In genomic region chr11:118984825-118985224, GRCh38 we compare ENCODE assay signal across 22 cellular contexts. TPM values are rescaled to one million over a fixed set of nuclear protein-coding genes. Genes with fewer than 3 reads are reported as not detected.
DNase-seq lines count a peak whose midpoint lies in the region; ATAC-seq and TF ChIP-seq lines count a peak whose summit lies in the region.
"Had no signal": no experiment of that assay in that cellular context is flagged by ENCODE, and none has a peak within 500 bp of the region (broad histone marks: within the 10 kb centered on the region; RNA-seq: fewer than 3 reads in every experiment).

No MANE protein-coding gene starts in this region.

- no peaks in the 10 kb centered on the region for H3K4me1 ChIP-seq in IMR-90 (ENCODE audit: control insufficient read depth, insufficient read depth, low read length)
- peaks cover 5 to 9% of the 10 kb centered on the region in 2 donors for H3K4me1 ChIP-seq in gastrocnemius medialis

- BruUV-seq in IMR-90 (replicated peaks; lab: Mats Ljungman, UMichigan), result no TSS peak

- no peak overlapping the region for H4K91ac ChIP-seq in IMR-90 (ENCODE audit: insufficient read depth, low read depth, low read length)

- H2BK20ac ChIP-seq in IMR-90 (ENCODE audit: low read depth, low read length), result no peak overlapping the region

- H4K8ac ChIP-seq in IMR-90 (ENCODE audit: low read depth in 2 of 2, low read length in 2 of 2), result no peak overlapping the region

- in situ Hi-C loops in IMR-90 (cut with MboI; ENCODE audit: low sequenced_read_pairs) (no loop called here), gastrocnemius medialis (cut with MboI; ENCODE audit: low sequenced_read_pairs in 4 of 4) (no loop called here)

- H3K14ac ChIP-seq in IMR-90 (replicated peaks; ENCODE audit: low read depth, low read length), result no peak overlapping the region

- no peak overlapping the region for H3K56ac ChIP-seq in IMR-90 (ENCODE audit: extremely low read depth, insufficient read depth, low read length)

- H3K4me3 ChIP-seq in IMR-90 (ENCODE audit: insufficient read depth, low read depth, low read length), result no peak overlapping the region
- H3K4me3 ChIP-seq in gastrocnemius medialis, result no peak overlapping the region

- H3K9me1 ChIP-seq in IMR-90 (ENCODE audit: insufficient read depth, low read length), result no peaks in the 10 kb centered on the region; the same call in 1 of the 2 replicates

- H2AK5ac ChIP-seq in IMR-90 (ENCODE audit: low read depth, low read length), result no peak overlapping the region

- peak overlapping the region; percentile 63 for H2AFZ ChIP-seq in IMR-90 (replicated peaks; ENCODE audit: low read length, poor library complexity)

- H3K36me3 ChIP-seq in IMR-90 (ENCODE audit: control insufficient read depth, insufficient read depth, low read length), result no peaks in the 10 kb centered on the region
- H3K36me3 ChIP-seq in gastrocnemius medialis, result no peaks in the 10 kb centered on the region

- H3K9ac ChIP-seq in IMR-90 (ENCODE audit: low read depth, low read length), result no peak overlapping the region

- CTCF ChIA-PET in IMR-90 (lab: Yijun Ruan, JAX), result no interaction called here

- H2AK9ac ChIP-seq in IMR-90 (replicated peaks; ENCODE audit: low read depth, low read length, poor library complexity), result no peak overlapping the region

- no peak overlapping the region for H3K27ac Mint-ChIP-seq in glutamatergic neuron (ENCODE audit: unreplicated experiment)
- H3K27ac Mint-ChIP-seq: CD14-positive monocyte, HFFc6 had no signal

- H3K4me1 Mint-ChIP-seq in glutamatergic neuron (ENCODE audit: low read depth, unreplicated experiment), result peaks cover 6% of the 10 kb centered on the region

- dilution Hi-C loops in IMR-90 (cut with HindIII; ENCODE audit: low sequenced_read_pairs, unreplicated experiment), result no loop called here

- no peak overlapping the region for H3K4me3 Mint-ChIP-seq in glutamatergic neuron (ENCODE audit: unreplicated experiment)
- H3K4me3 Mint-ChIP-seq: CD14-positive monocyte, HFFc6 had no signal

- no peak overlapping the region for H2BK15ac ChIP-seq in IMR-90 (ENCODE audit: low read depth, low read length)

- intact Hi-C loops in IMR-90 (cut with micrococcal nuclease), result no loop called here
- intact Hi-C loops in gastrocnemius medialis (cut with DNase I; ENCODE audit: low total_unique reads), result no loop called here

- H3K27ac ChIP-seq in IMR-90 (ENCODE audit: insufficient read depth, low read length) (no peak overlapping the region), gastrocnemius medialis (peak overlapping the region; percentile 66 to 84 (median 68))
- H3K27ac ChIP-seq: 22Rv1, HL-60 had no signal

- DNase-seq in NCI-H524 treated with DMSO at 0.1 percent for 48 hours (lab: John Stamatoyannopoulos, UW) (peak; percentile 70), NCI-H524 (lab: John Stamatoyannopoulos, UW) (no peak), IMR-90 (no peak), glutamatergic neuron (peak; percentile 19), gastrocnemius medialis (no peak)
- DNase-seq in stimulated activated CD4-positive, alpha-beta T cell treated with anti-CD3 and anti-CD28 coated beads, Interleukin-1b, Interleukin-23, amount 100 ng/mL, for 48 hours, result no peak
- DNase-seq: GDM1, HFFc6, NCI-H187, NCI-H2107, NCI-H226, NCI-H526, SIG-M5 had no signal

- H3K36me3 Mint-ChIP-seq in glutamatergic neuron (ENCODE audit: unreplicated experiment), result no peaks in the 10 kb centered on the region
- H3K36me3 Mint-ChIP-seq: CD14-positive monocyte had no signal

- no peak for ATAC-seq in IMR-90 (ENCODE audit: low read depth)
- peak; percentile 17 to 37 for ATAC-seq in gastrocnemius medialis
- ATAC-seq in GM21737 (IDR thresholded peaks at IDR 0.05; ENCODE audit: unreplicated experiment), result no peak
- no peak for ATAC-seq in HG03095 (IDR thresholded peaks at IDR 0.05; ENCODE audit: unreplicated experiment)

- H2BK5ac ChIP-seq in IMR-90 (ENCODE audit: low read depth, low read length, poor library complexity, severe bottlenecking), result no peak overlapping the region

- H2BK120ac ChIP-seq in IMR-90 (ENCODE audit: low read depth, low read length), result no peak overlapping the region

- TF ChIP-seq CTCF in IMR-90 (conservative IDR thresholded peaks at IDR 0.05; ENCODE audit: low read depth, low read length) (no peak), glutamatergic neuron (IDR thresholded peaks at IDR 0.05; ENCODE audit: partially characterized antibody, unreplicated experiment) (no peak), gastrocnemius medialis (IDR thresholded peaks at IDR 0.05 in 4 of 5, conservative IDR thresholded peaks at IDR 0.05 in 1 of 5) (no peak)

- peaks cover 2% of the 10 kb centered on the region for H3K9me3 Mint-ChIP-seq in glutamatergic neuron (ENCODE audit: unreplicated experiment)
- H3K9me3 Mint-ChIP-seq: HFFc6 had no signal

- H3K23ac ChIP-seq in IMR-90 (ENCODE audit: low read depth, low read length), result no peak overlapping the region

- H3K4me2 ChIP-seq in IMR-90 (ENCODE audit: low read depth, low read length), result no peak overlapping the region

- no peak overlapping the region for H3K4ac ChIP-seq in IMR-90 (ENCODE audit: low read depth, low read length)

- no peaks in the 10 kb centered on the region for H4K20me1 ChIP-seq in IMR-90 (ENCODE audit: insufficient read depth, low read length)

- no CpG with 5 or more reads among the region's 2 CpGs for WGBS in IMR-90 (ENCODE audit: extremely low coverage in 2 of 2, insufficient read length in 1 of 2), 2 experiments

- TF ChIP-seq POLR2A in IMR-90 (IDR thresholded peaks at IDR 0.05; ENCODE audit: low read depth, low read length) (no peak), gastrocnemius medialis (IDR thresholded peaks at IDR 0.05) (no peak)

- H3K18ac ChIP-seq in IMR-90 (ENCODE audit: low read depth, low read length), result no peak overlapping the region

- H3K27me3 Mint-ChIP-seq in glutamatergic neuron (ENCODE audit: unreplicated experiment), result peaks cover 2% of the 10 kb centered on the region

- POLR2A ChIA-PET in IMR-90 (lab: Charles Lee; ENCODE audit: unreplicated experiment), result no interaction called here

- TF ChIP-seq RAD21 in IMR-90 (IDR thresholded peaks at IDR 0.05; ENCODE audit: low read length), result no peak

- no peaks in the 10 kb centered on the region for H3K79me1 ChIP-seq in IMR-90 (ENCODE audit: low read depth in 1 of 2, low read length in 2 of 2)

- H3K9me3 ChIP-seq in IMR-90 (ENCODE audit: control insufficient read depth, insufficient read depth, low read length), result no peaks in the 10 kb centered on the region
- no peaks in the 10 kb centered on the region for H3K9me3 ChIP-seq in gastrocnemius medialis

- H4K5ac ChIP-seq in IMR-90 (ENCODE audit: low read depth, low read length), result no peak overlapping the region

- H3K27me3 ChIP-seq in IMR-90 (ENCODE audit: control insufficient read depth, insufficient read depth, low read length) (peaks cover 11% of the 10 kb centered on the region; the same call in 1 of the 2 replicates), gastrocnemius medialis (no peaks in the 10 kb centered on the region)

TF ChIP-seq in IMR-90, 13 proteins besides CTCF, POLR2A, EP300 and RAD21 (continues in another document):
- TF ChIP-seq ELK1 (IDR thresholded peaks at IDR 0.05; ENCODE audit: borderline replicate concordance, low read depth, low read length), result no peak
- TF ChIP-seq SMC3 (IDR thresholded peaks at IDR 0.05; ENCODE audit: low read depth, low read length), result no peak
- TF ChIP-seq CHD1 (IDR thresholded peaks at IDR 0.05; ENCODE audit: low read depth, low read length), result no peak
- no peak for TF ChIP-seq MAZ (IDR thresholded peaks at IDR 0.05; ENCODE audit: borderline replicate concordance, low read depth, low read length)
- no peak for TF ChIP-seq NFE2L2 (IDR thresholded peaks at IDR 0.05; ENCODE audit: low read depth, low read length)
- TF ChIP-seq MAFK (IDR thresholded peaks at IDR 0.05; ENCODE audit: low read depth, low read length), result no peak
- no peak for TF ChIP-seq CEBPB (IDR thresholded peaks at IDR 0.05; ENCODE audit: low read depth, low read length)

RNA-seq across cellular contexts. Expression of gene CENATAC, which starts 13.1 kb away (rescaled TPM):
- total RNA-seq in IMR-90 (2012; rRNA removed), result 13.1 and 15.3 TPM in 2 replicates
- 15.0 and 16.7 TPM in 2 replicates for polyA plus RNA-seq in IMR-90 (2012; rRNA removed)
- polyA plus RNA-seq in IMR-90 (2012; cell fraction: cytosol; rRNA removed), result 4.5 and 6.8 TPM in 2 replicates
- polyA plus RNA-seq in IMR-90 (2012; cell fraction: nucleus; rRNA removed; ENCODE audit: low replicate concordance), result 63.1 and 120 TPM in 2 replicates
- total RNA-seq in glutamatergic neuron (ENCODE audit: unreplicated experiment), result 72.3 TPM
- total RNA-seq in gastrocnemius medialis, result 10 to 100 TPM in 3 of 4 donors, 1 to 10 TPM in 1; 7.4 to 36.4 (median 16.1) TPM

RNA-seq across cellular contexts. Expression of gene FOXR1, which starts 13.3 kb away (rescaled TPM):
- not detected in 2 replicates for total RNA-seq in IMR-90 (2012; rRNA removed)
- not detected in 2 replicates for polyA plus RNA-seq in IMR-90 (2012; rRNA removed)
- polyA plus RNA-seq in IMR-90 (2012; cell fraction: cytosol; rRNA removed), result not detected in 2 replicates
- not detected in 2 replicates for polyA plus RNA-seq in IMR-90 (2012; cell fraction: nucleus; rRNA removed; ENCODE audit: low replicate concordance)
- total RNA-seq in glutamatergic neuron (ENCODE audit: unreplicated experiment), result not detected
- total RNA-seq in gastrocnemius medialis, result not detected
- total RNA-seq: H4, HFFc6, HT1080, M059J, OCI-LY7 had no signal
- polyA plus RNA-seq: CD14-positive monocyte had no signal

RNA-seq across cellular contexts. Expression of gene UPK2, which starts 28.7 kb away (rescaled TPM):
- total RNA-seq in IMR-90 (2012; rRNA removed) (not detected in 2 replicates), glutamatergic neuron (ENCODE audit: unreplicated experiment) (not detected), gastrocnemius medialis (not detected)
- 0.26 and 0.39 TPM in 2 replicates for polyA plus RNA-seq in IMR-90 (2012; rRNA removed)
- 0.47 TPM in 1 of 2 replicates, not detected in the other for polyA plus RNA-seq in IMR-90 (2012; cell fraction: cytosol; rRNA removed)
- 0.24 and 0.25 TPM in 2 replicates for polyA plus RNA-seq in IMR-90 (2012; cell fraction: nucleus; rRNA removed; ENCODE audit: low replicate concordance)
- total RNA-seq: H4, HT1080, M059J had no signal
- polyA plus RNA-seq: CD14-positive monocyte had no signal

RNA-seq across cellular contexts. Expression of gene RPS25, which starts 33.3 kb away (rescaled TPM):
- 727 and 842 TPM in 2 replicates for total RNA-seq in IMR-90 (2012; rRNA removed)
- 905 and 1,237 TPM in 2 replicates for polyA plus RNA-seq in IMR-90 (2012; rRNA removed)
- polyA plus RNA-seq in IMR-90 (2012; cell fraction: cytosol; rRNA removed), result 303 and 612 TPM in 2 replicates
- 63.8 and 509 TPM in 2 replicates for polyA plus RNA-seq in IMR-90 (2012; cell fraction: nucleus; rRNA removed; ENCODE audit: low replicate concordance)
- 673 TPM for total RNA-seq in glutamatergic neuron (ENCODE audit: unreplicated experiment)
- 1,000 to 10,000 TPM; 1,700 to 2,567 (median 1,849) TPM for total RNA-seq in gastrocnemius medialis

RNA-seq across cellular contexts. Expression of gene TRAPPC4, which starts 33.7 kb away (rescaled TPM):
- total RNA-seq in IMR-90 (2012; rRNA removed), result 102 and 151 TPM in 2 replicates
- polyA plus RNA-seq in IMR-90 (2012; rRNA removed), result 162 and 253 TPM in 2 replicates
- 74.8 and 107 TPM in 2 replicates for polyA plus RNA-seq in IMR-90 (2012; cell fraction: cytosol; rRNA removed)
- polyA plus RNA-seq in IMR-90 (2012; cell fraction: nucleus; rRNA removed; ENCODE audit: low replicate concordance), result 52.9 and 66.6 TPM in 2 replicates
- total RNA-seq in glutamatergic neuron (ENCODE audit: unreplicated experiment), result 85.1 TPM
- total RNA-seq in gastrocnemius medialis, result 10 to 100 TPM; 43.0 to 82.8 (median 66.9) TPM

Comparison
In these comparisons a context has a peak if more than half of its experiments do, and no peak if none do; other contexts are left out.
1. DNase-seq: peak in NCI-H524 treated with DMSO at 0.1 percent for 48 hours (single experiment) and glutamatergic neuron (single experiment); none in NCI-H524 (0 of 2), IMR-90 (single experiment), gastrocnemius medialis (0 of 2) and stimulated activated CD4-positive, alpha-beta T cell treated with anti-CD3 and anti-CD28 coated beads, Interleukin-1b, Interleukin-23, amount 100 ng/mL, for 48 hours (single experiment).
2. ATAC-seq: peak in gastrocnemius medialis (2 of 2); none in IMR-90 (single experiment), GM21737 (single experiment) and HG03095 (single experiment).